Comparison of ENCODE assay signal across 21 cellular contexts in genomic region chr7:5377279-5377678, GRCh38.
"Had no signal": no experiment of that assay in that cellular context is flagged by ENCODE, and none has a peak within 500 bp of the region (broad histone marks: within the 10 kb centered on the region; RNA-seq: fewer than 3 reads in every experiment).

No MANE protein-coding gene starts in this region.

- H3K9me3 ChIP-seq: gastrocnemius medialis, heart left ventricle, lower lobe of right lung, pancreas, suprapubic skin, transverse colon, upper lobe of right lung, uterus had no signal

- ATAC-seq: gastrocnemius medialis; heart left ventricle; left ventricle myocardium superior; lower lobe of right lung; naive thymus-derived CD8-positive, alpha-beta T cell; pancreas; sciatic nerve; stimulated activated memory B cell treated with anti-CD40 and anti-IgM and Interleukin-4, amounts not matched to agents 10 μg/mL and 1 μg/mL and 100 μg/mL, for 72 hours; upper lobe of right lung had no signal

- H3K4me3 ChIP-seq: dorsolateral prefrontal cortex, gastrocnemius medialis, heart left ventricle, hepatocyte, lower lobe of right lung, pancreas, suprapubic skin, transverse colon, upper lobe of right lung, uterus had no signal

- H3K27me3 ChIP-seq: dorsolateral prefrontal cortex, gastrocnemius medialis, heart left ventricle, hepatocyte, pancreas, suprapubic skin, transverse colon, upper lobe of right lung, uterus had no signal

- H3K4me2 ChIP-seq: hepatocyte had no signal

- H3K27ac ChIP-seq: gastrocnemius medialis, hepatocyte, lower lobe of right lung, pancreas, suprapubic skin, upper lobe of right lung had no signal

- H2AFZ ChIP-seq: hepatocyte had no signal

- H3K36me3 ChIP-seq: uterus had no signal

- DNase-seq: dorsolateral prefrontal cortex; effector CD4-positive, alpha-beta T cell; foreskin fibroblast; gastrocnemius medialis; heart left ventricle; left ventricle myocardium superior; lower lobe of right lung; naive thymus-derived CD8-positive, alpha-beta T cell; nephron progenitor cell; occipital lobe; pancreas; stimulated activated CD4-positive, alpha-beta T cell treated with anti-CD3 and anti-CD28 coated beads, Interleukin-4, amount 100 ng/mL, for 4 hours; transverse colon; upper lobe of right lung; uterus had no signal

- FAIRE-seq: colon, islet of Langerhans, pancreas had no signal
